Comparison of ENCODE assay signal across 31 cellular contexts in the genomic region with DNA sequence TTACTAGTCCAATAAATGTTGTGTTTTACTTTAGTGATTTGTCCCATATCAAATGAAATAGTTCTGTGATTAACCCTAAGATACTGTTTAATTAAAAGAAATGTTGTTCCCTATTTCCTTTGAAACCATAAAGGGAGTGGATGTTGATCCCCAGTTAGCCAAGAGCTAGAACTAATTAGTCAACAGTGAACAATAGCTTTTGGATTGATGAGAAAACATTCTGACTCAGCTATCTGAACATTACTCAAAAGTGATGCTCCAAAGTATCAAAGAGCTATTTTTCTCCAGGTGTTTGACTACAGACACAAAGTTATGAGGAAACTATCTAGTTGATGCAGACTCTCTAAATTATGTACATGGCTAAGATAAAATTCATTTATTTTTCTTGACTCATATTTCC.
"Had no signal": no experiment of that assay in that cellular context is flagged by ENCODE, and none has a peak within 500 bp of the region (broad histone marks: within the 10 kb centered on the region; RNA-seq: fewer than 3 reads in every experiment).

No MANE protein-coding gene starts in this region.

- H3K27me3 ChIP-seq: ascending aorta, brain microvascular endothelial cell, gastrocnemius medialis, heart left ventricle had no signal

- H3K4me3 Mint-ChIP-seq: activated CD4-positive, alpha-beta memory T cell treated with anti-CD3 and anti-CD28 coated beads for 36 hours; activated CD4-positive, alpha-beta T cell treated with anti-CD3 and anti-CD28 coated beads for 36 hours; activated CD4-positive, alpha-beta T cell treated with anti-CD3 and anti-CD28 coated beads, Interleukin-2, amount 10 ng/mL, durations not matched to agents 24 days and 14 days; activated CD8-positive, alpha-beta memory T cell treated with anti-CD3 and anti-CD28 coated beads, Interleukin-2, amount 10 ng/mL, durations not matched to agents 7 days and 5 days; activated CD8-positive, alpha-beta T cell treated with anti-CD3 and anti-CD28 coated beads, Interleukin-2, amount 10 ng/mL, durations not matched to agents 7 days and 5 days; activated naive CD4-positive, alpha-beta T cell treated with anti-CD3 and anti-CD28 coated beads, Interleukin-2, amount 10 ng/mL, durations not matched to agents 7 days and 5 days; activated naive CD8-positive, alpha-beta T cell treated with anti-CD3 and anti-CD28 coated beads, Interleukin-2, amount 10 ng/mL, durations not matched to agents 7 days and 5 days; activated T-helper 1 cell treated with anti-CD3 and anti-CD28 coated beads, Interleukin-12 subunit alpha, Interleukin-12 subunit beta, Interleukin-2, Interleukin-4 antibody, amounts not matched to agents 30 ng/mL and 10 ng/mL and 1 ng/mL, durations not matched to agents 14 hours and 24 hours and 36 hours; effector memory CD8-positive, alpha-beta T cell had no signal

- H3K36me3 ChIP-seq: ascending aorta, brain microvascular endothelial cell, gastrocnemius medialis, heart left ventricle had no signal

- FAIRE-seq: colon had no signal

- H3K4me1 Mint-ChIP-seq: activated CD4-positive, alpha-beta T cell treated with anti-CD3 and anti-CD28 coated beads for 36 hours; activated CD4-positive, alpha-beta T cell treated with anti-CD3 and anti-CD28 coated beads, Interleukin-2, amount 10 ng/mL, durations not matched to agents 24 days and 14 days; activated naive CD4-positive, alpha-beta T cell treated with anti-CD3 and anti-CD28 coated beads, Interleukin-2, amount 10 ng/mL, durations not matched to agents 7 days and 5 days; activated naive CD8-positive, alpha-beta T cell treated with anti-CD3 and anti-CD28 coated beads, Interleukin-2, amount 10 ng/mL, durations not matched to agents 7 days and 5 days had no signal

- H3K27me3 Mint-ChIP-seq: activated CD4-positive, alpha-beta T cell treated with anti-CD3 and anti-CD28 coated beads for 36 hours had no signal

- H3K4me3 ChIP-seq: ascending aorta, gastrocnemius medialis, heart left ventricle had no signal

- DNase-seq: activated CD4-positive, alpha-beta memory T cell treated with anti-CD3 and anti-CD28 coated beads for 36 hours; activated CD4-positive, alpha-beta T cell treated with anti-CD3 and anti-CD28 coated beads for 36 hours; activated CD4-positive, alpha-beta T cell treated with anti-CD3 and anti-CD28 coated beads, Interleukin-2, amount 10 ng/mL, durations not matched to agents 24 days and 14 days; activated CD4-positive, CD25-positive, alpha-beta regulatory T cell; activated CD4-positive, CD25-positive, alpha-beta regulatory T cell treated with anti-CD3 and anti-CD28 coated beads, Interleukin-2, amount 50 U/mL, for 72 hours; activated CD8-positive, alpha-beta memory T cell treated with anti-CD3 and anti-CD28 coated beads, Interleukin-2, amount 10 ng/mL, durations not matched to agents 7 days and 5 days; activated CD8-positive, alpha-beta memory T cell treated with anti-CD3 and anti-CD28 coated beads, Interleukin-2, amount 50 U/mL, for 4 hours; activated CD8-positive, alpha-beta T cell treated with anti-CD3 and anti-CD28 coated beads, Interleukin-2, amount 10 ng/mL, durations not matched to agents 7 days and 5 days; activated effector memory CD4-positive, alpha-beta T cell treated with anti-CD3 and anti-CD28 coated beads, Interleukin-2, amount 50 U/mL, for 16 hours; activated naive CD4-positive, alpha-beta T cell; activated naive CD4-positive, alpha-beta T cell treated with anti-CD3 and anti-CD28 coated beads, Interleukin-2, amount 10 ng/mL, durations not matched to agents 7 days and 5 days; activated naive CD8-positive, alpha-beta T cell treated with anti-CD3 and anti-CD28 coated beads, Interleukin-2, amount 10 ng/mL, durations not matched to agents 7 days and 5 days; activated T-cell treated with anti-CD3 and anti-CD28 coated beads, Interleukin-2, amount 50 U/mL, for 1 hour; activated T-cell treated with anti-CD3 and anti-CD28 coated beads, Interleukin-2, amount 50 U/mL, for 48 hours; brain microvascular endothelial cell; caudate nucleus; cortex of kidney; dermis blood vessel endothelial cell; effector CD4-positive, alpha-beta T cell; effector memory CD8-positive, alpha-beta T cell; foreskin fibroblast; gastrocnemius medialis; glutamatergic neuron; heart left ventricle; T-helper 2 cell had no signal

- H3K9me3 ChIP-seq: ascending aorta, gastrocnemius medialis, heart left ventricle had no signal

- H3K36me3 Mint-ChIP-seq: activated CD4-positive, alpha-beta memory T cell treated with anti-CD3 and anti-CD28 coated beads for 36 hours; activated CD8-positive, alpha-beta memory T cell treated with anti-CD3 and anti-CD28 coated beads, Interleukin-2, amount 10 ng/mL, durations not matched to agents 7 days and 5 days; activated naive CD4-positive, alpha-beta T cell treated with anti-CD3 and anti-CD28 coated beads, Interleukin-2, amount 10 ng/mL, durations not matched to agents 7 days and 5 days; activated naive CD4-positive, alpha-beta T cell treated with anti-CD3 and anti-CD28 coated beads, Interleukin-2, amount 50 U/mL, for 72 hours; activated naive CD8-positive, alpha-beta T cell treated with anti-CD3 and anti-CD28 coated beads, Interleukin-2, amount 10 ng/mL, durations not matched to agents 7 days and 5 days had no signal

- H3K4me1 ChIP-seq: ascending aorta, gastrocnemius medialis, heart left ventricle had no signal

- H3K27ac ChIP-seq: ascending aorta, brain microvascular endothelial cell, gastrocnemius medialis, heart left ventricle had no signal

- H3K27ac Mint-ChIP-seq: activated CD4-positive, alpha-beta memory T cell treated with anti-CD3 and anti-CD28 coated beads for 36 hours; activated CD4-positive, alpha-beta T cell treated with anti-CD3 and anti-CD28 coated beads for 36 hours; activated CD4-positive, alpha-beta T cell treated with anti-CD3 and anti-CD28 coated beads, Interleukin-2, amount 10 ng/mL, durations not matched to agents 24 days and 14 days; activated CD8-positive, alpha-beta memory T cell treated with anti-CD3 and anti-CD28 coated beads, Interleukin-2, amount 10 ng/mL, durations not matched to agents 7 days and 5 days; activated CD8-positive, alpha-beta T cell treated with anti-CD3 and anti-CD28 coated beads, Interleukin-2, amount 10 ng/mL, durations not matched to agents 7 days and 5 days; activated naive CD4-positive, alpha-beta T cell treated with anti-CD3 and anti-CD28 coated beads, Interleukin-2, amount 10 ng/mL, durations not matched to agents 7 days and 5 days; activated naive CD4-positive, alpha-beta T cell treated with anti-CD3 and anti-CD28 coated beads, Interleukin-2, amount 50 U/mL, for 72 hours; activated naive CD8-positive, alpha-beta T cell treated with anti-CD3 and anti-CD28 coated beads, Interleukin-2, amount 10 ng/mL, durations not matched to agents 7 days and 5 days; activated T-helper 1 cell treated with anti-CD3 and anti-CD28 coated beads, Interleukin-12 subunit alpha, Interleukin-12 subunit beta, Interleukin-2, Interleukin-4 antibody, amounts not matched to agents 30 ng/mL and 10 ng/mL and 1 ng/mL, durations not matched to agents 14 hours and 24 hours and 36 hours; activated T-helper 2 cell treated with anti-CD3 and anti-CD28 coated beads, Interferon-gamma antibody, Interleukin-2, Interleukin-4, amounts not matched to agents 10 μg/mL and 5 μg/mL and 100 μg/mL, durations not matched to agents 14 hours and 24 hours and 36 hours; effector memory CD8-positive, alpha-beta T cell had no signal

- H3K9me3 Mint-ChIP-seq: activated CD4-positive, alpha-beta memory T cell treated with anti-CD3 and anti-CD28 coated beads for 36 hours; activated CD4-positive, alpha-beta T cell treated with anti-CD3 and anti-CD28 coated beads, Interleukin-2, amount 10 ng/mL, durations not matched to agents 24 days and 14 days; activated naive CD4-positive, alpha-beta T cell treated with anti-CD3 and anti-CD28 coated beads, Interleukin-2, amount 10 ng/mL, durations not matched to agents 7 days and 5 days; activated naive CD4-positive, alpha-beta T cell treated with anti-CD3 and anti-CD28 coated beads, Interleukin-2, amount 50 U/mL, for 72 hours; activated naive CD8-positive, alpha-beta T cell treated with anti-CD3 and anti-CD28 coated beads, Interleukin-2, amount 10 ng/mL, durations not matched to agents 7 days and 5 days; activated T-helper 1 cell treated with anti-CD3 and anti-CD28 coated beads, Interleukin-12 subunit alpha, Interleukin-12 subunit beta, Interleukin-2, Interleukin-4 antibody, amounts not matched to agents 30 ng/mL and 10 ng/mL and 1 ng/mL, durations not matched to agents 14 hours and 24 hours and 36 hours; activated T-helper 2 cell treated with anti-CD3 and anti-CD28 coated beads, Interferon-gamma antibody, Interleukin-2, Interleukin-4, amounts not matched to agents 10 μg/mL and 5 μg/mL and 100 μg/mL, durations not matched to agents 14 hours and 24 hours and 36 hours; effector memory CD8-positive, alpha-beta T cell had no signal

- ATAC-seq: activated CD4-positive, alpha-beta T cell treated with anti-CD3 and anti-CD28 coated beads for 36 hours; activated CD8-positive, alpha-beta memory T cell treated with anti-CD3 and anti-CD28 coated beads, Interleukin-2, amount 10 ng/mL, durations not matched to agents 7 days and 5 days; activated CD8-positive, alpha-beta T cell treated with anti-CD3 and anti-CD28 coated beads, Interleukin-2, amount 10 ng/mL, durations not matched to agents 7 days and 5 days; activated naive CD4-positive, alpha-beta T cell treated with anti-CD3 and anti-CD28 coated beads, Interleukin-2, amount 50 U/mL, for 72 hours; effector memory CD8-positive, alpha-beta T cell; esophagus mucosa; gastrocnemius medialis; heart left ventricle had no signal
